1 cellular context compared by ENCODE assay signal in genomic region chr5:60776343-60776742, GRCh38.
TF ChIP-seq lines count a peak whose summit lies in the region.

No MANE protein-coding gene starts in this region.

TF ChIP-seq in K562, 482 proteins besides CTCF, POLR2A, EP300 and RAD21 (continued from another document):
- no peak for TF ChIP-seq ERF (CRISPR knock-in tag; IDR thresholded peaks at IDR 0.05)
